In the genomic region with DNA sequence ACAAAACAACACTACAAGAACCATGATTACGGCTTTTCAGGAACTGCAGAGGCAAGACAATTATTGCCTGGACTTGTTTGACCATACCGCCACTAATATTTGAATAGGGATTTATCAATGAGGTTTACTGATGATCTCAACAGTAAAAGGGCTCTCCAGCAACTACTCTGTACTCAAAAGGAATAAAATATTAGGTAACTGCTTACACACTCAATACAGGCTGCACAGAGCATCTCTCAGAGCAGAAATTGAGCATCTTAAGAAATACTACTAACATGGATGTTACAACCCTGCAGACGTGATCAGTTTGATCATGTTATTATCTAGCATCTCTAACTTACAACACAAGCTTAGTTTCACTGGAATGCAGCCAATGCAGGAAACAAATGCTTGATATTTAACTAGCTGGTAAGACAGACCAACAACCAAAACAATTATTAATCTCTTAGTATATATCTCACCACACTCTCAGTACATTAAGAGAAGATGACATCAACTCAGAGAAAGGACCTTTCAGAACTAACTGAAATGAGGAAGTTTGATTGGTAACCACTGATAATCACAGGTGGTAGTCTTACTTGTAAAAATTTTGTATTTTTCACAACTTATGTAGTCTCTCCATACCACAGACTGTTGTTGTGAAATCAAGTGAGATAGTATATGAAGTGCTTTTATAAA, we compare ENCODE assay signal across 8 cellular contexts. TPM values are rescaled to one million over a fixed set of nuclear protein-coding genes. Genes with fewer than 3 reads are reported as not detected.
DNase-seq lines count a peak whose midpoint lies in the region; FAIRE-seq and TF ChIP-seq lines count a peak whose summit lies in the region.

No MANE protein-coding gene starts in this region.

- intact Hi-C loops in kidney (cut with DNase I) (no loop called here), PC-9 (cut with micrococcal nuclease; ENCODE audit: unreplicated experiment) (no loop called here)

- H3K4me3 ChIP-seq in HEK293 (ENCODE audit: low read depth, low read length) (no peak overlapping the region), kidney (ENCODE audit: low read length in 2 of 2) (no peak overlapping the region), PC-9 (no peak overlapping the region), SJCRH30 (no peak overlapping the region)

- H4K20me1 ChIP-seq in PC-9 (ENCODE audit: insufficient read depth) = peaks cover 97% of the 10 kb centered on the region

- peaks cover 0 to 8% of the 10 kb centered on the region in 2 experiments; a peak in 2 of 3 replicates for H3K36me3 ChIP-seq in HEK293 (ENCODE audit: control insufficient read depth in 2 of 2, insufficient read depth in 1 of 2, low read length in 2 of 2)
- H3K36me3 ChIP-seq in kidney (ENCODE audit: control insufficient read depth in 1 of 2, insufficient read depth in 2 of 2, low read length in 2 of 2) = no peaks in the 10 kb centered on the region
- no peaks in the 10 kb centered on the region for H3K36me3 ChIP-seq in PC-9 (ENCODE audit: low read depth)
- peaks cover 32% of the 10 kb centered on the region for H3K36me3 ChIP-seq in SJCRH30

- H3K9me2 ChIP-seq in PC-9 (ENCODE audit: insufficient read depth) = no peaks in the 10 kb centered on the region

- DNase-seq in GM10266 (ENCODE audit: extremely low spot score) (peak; percentile 31), NCI-H69 (lab: John Stamatoyannopoulos, UW) (peak; percentile 42), kidney (no peak), PC-9 (no peak), 8988T (no peak), SJCRH30 (no peak), mesenteric fat pad (ENCODE audit: low spot score) (no peak)

- no TSS peak for BruUV-seq in PC-9 (replicated peaks; lab: Mats Ljungman, UMichigan)

- no peak overlapping the region for H3K9ac ChIP-seq in kidney (ENCODE audit: low read length in 2 of 2)

- peaks cover 98% of the 10 kb centered on the region for H3K79me2 ChIP-seq in PC-9 (ENCODE audit: low read depth)

- CTCF ChIA-PET in HEK293 (lab: Yijun Ruan, JAX) = interaction anchor here (1.4 kb wide), 1 partner anchor 168 kb away, joined by 4 read pairs; no protein-coding TSS in a partner anchor
- CTCF ChIA-PET in PC-9 (lab: Charles Lee) = no interaction called here

- TF ChIP-seq CTCF in GM10266 (IDR thresholded peaks at IDR 0.05; ENCODE audit: control insufficient read depth, insufficient read depth, low read depth, missing control alignments) (no peak), HEK293 (tag by site-specific recombination; IDR thresholded peaks at IDR 0.05) (no peak), kidney (IDR thresholded peaks at IDR 0.05; ENCODE audit: borderline replicate concordance, extremely low read depth, insufficient read depth) (no peak), PC-9 (conservative IDR thresholded peaks at IDR 0.05) (no peak)

- no peak overlapping the region for H3K4me2 ChIP-seq in PC-9

- peaks cover 15% of the 10 kb centered on the region; the same call in 1 of the 2 replicates for H3F3A ChIP-seq in PC-9 (ENCODE audit: insufficient read depth, low read depth)

- no peak overlapping the region for H3K27ac ChIP-seq in HEK293 (ENCODE audit: extremely low read depth, low read depth, low read length)
- H3K27ac ChIP-seq in kidney (ENCODE audit: low read depth in 2 of 2, low read length in 2 of 2) = no peak overlapping the region
- no peak overlapping the region for H3K27ac ChIP-seq in PC-9
- H3K27ac ChIP-seq in SJCRH30 = no peak overlapping the region

- no peak overlapping the region for H2AFZ ChIP-seq in PC-9

- H3K27me3 ChIP-seq in PC-9 (ENCODE audit: insufficient read depth, low read depth) (no peaks in the 10 kb centered on the region), SJCRH30 (no peaks in the 10 kb centered on the region)

- POLR2A ChIA-PET in HEK293 (lab: Yijun Ruan, JAX) = interaction anchor here (0.9 kb wide), 1 partner anchor 11 kb away, joined by 7 read pairs; no protein-coding TSS in a partner anchor
- POLR2A ChIA-PET in PC-9 (lab: Charles Lee; ENCODE audit: unreplicated experiment) = interaction anchor here (0.5 kb wide), 1 partner anchor 23 kb away, joined by 12 read pairs; no protein-coding TSS in a partner anchor

- FAIRE-seq in kidney (lab: Jason Lieb, UNC) = peak; percentile 57

- no peaks in the 10 kb centered on the region for H3K9me3 ChIP-seq in HEK293 (ENCODE audit: control insufficient read depth, insufficient read depth, low read depth, low read length)
- H3K9me3 ChIP-seq in kidney (ENCODE audit: control insufficient read depth in 1 of 2, low read length in 2 of 2) = no peaks in the 10 kb centered on the region
- H3K9me3 ChIP-seq in PC-9 (ENCODE audit: insufficient read depth, low read depth) = no peaks in the 10 kb centered on the region
- 0 out of 2 replicates have a peak, but pooled peaks cover 4% of the 10 kb centered on the region for H3K9me3 ChIP-seq in SJCRH30 (replicated peaks)

- H3K4me1 ChIP-seq in HEK293 (ENCODE audit: control insufficient read depth, insufficient read depth, low read length) (peaks cover 46% of the 10 kb centered on the region), kidney (ENCODE audit: control insufficient read depth in 1 of 2, insufficient read depth in 1 of 2, low read depth in 1 of 2, low read length in 2 of 2) (peaks cover 14 to 22% of the 10 kb centered on the region in 2 donors), PC-9 (replicated peaks; ENCODE audit: insufficient read depth) (peaks cover 1% of the 10 kb centered on the region; the same call in 1 of the 2 replicates), SJCRH30 (no peaks in the 10 kb centered on the region; the same call in 1 of the 2 replicates)

TF ChIP-seq in HEK293, 187 proteins besides CTCF, POLR2A, EP300 and RAD21:
- TF ChIP-seq ZFP37 (tag by site-specific recombination; IDR thresholded peaks at IDR 0.05) (no peak), TRIM28 (IDR thresholded peaks at IDR 0.05; ENCODE audit: borderline replicate concordance, low read length) (peak; percentile 37; the same call in 1 of the 2 replicates), HOXD13 (CRISPR knock-in tag; IDR thresholded peaks at IDR 0.05; ENCODE audit: borderline replicate concordance) (no peak), SCRT1 (tag by site-specific recombination; IDR thresholded peaks at IDR 0.05; ENCODE audit: borderline replicate concordance) (no peak), ZNF274 (IDR thresholded peaks at IDR 0.05; ENCODE audit: low read length) (no peak), ZNF274 (tag by site-specific recombination; IDR thresholded peaks at IDR 0.05; ENCODE audit: borderline replicate concordance) (no peak)
TF ChIP-seq in HEK293: peak in this region for 1.

RNA-seq across cellular contexts. Expression of a gene that starts 52.2 kb away (rescaled TPM):
- total RNA-seq in kidney = 150 TPM
- polyA plus RNA-seq in kidney (ENCODE audit: insufficient read depth, low read depth, low replicate concordance) = 19.1 TPM
- 99.2 and 117 TPM in 2 replicates for total RNA-seq in PC-9 (2021)
- 99.1 and 99.7 TPM in 2 replicates for total RNA-seq in SJCRH30 (2014; rRNA removed; shearing (Covaris generic))
- total RNA-seq in mesenteric fat pad = 114 TPM

Comparison
In these comparisons a context has a peak if more than half of its experiments do, and no peak if none do; other contexts are left out.
1. DNase-seq: peak in GM10266 (single experiment) and NCI-H69 (single experiment); none in kidney (single experiment), PC-9 (0 of 2), 8988T (single experiment), SJCRH30 (0 of 2) and mesenteric fat pad (single experiment).